Comparison of ENCODE assay signal across 25 cellular contexts in genomic region chr20:2981646-2982045, GRCh38.
"Had no signal": no experiment of that assay in that cellular context is flagged by ENCODE, and none has a peak within 500 bp of the region (broad histone marks: within the 10 kb centered on the region; RNA-seq: fewer than 3 reads in every experiment).

No MANE protein-coding gene starts in this region.

- H3K27ac ChIP-seq: colonic mucosa, epithelial cell of prostate, foreskin keratinocyte, gastroesophageal sphincter, heart left ventricle, hepatocyte, left lung, lower lobe of right lung had no signal

- H3K27me3 ChIP-seq: colonic mucosa, foreskin keratinocyte, gastroesophageal sphincter, heart left ventricle, hepatocyte, left lung had no signal

- H3K36me3 Mint-ChIP-seq: mesothelial cell of epicardium had no signal

- H3K4me3 Mint-ChIP-seq: dendritic cell treated with granulocyte-macrophage colony-stimulating factor and Interleukin-4, amounts not matched to agents 40 ng/mL and 50 ng/mL, for 4 days; effector memory CD8-positive, alpha-beta T cell; endodermal cell; mesothelial cell of epicardium; naive B cell had no signal

- H3K27ac Mint-ChIP-seq: dendritic cell treated with granulocyte-macrophage colony-stimulating factor and Interleukin-4, amounts not matched to agents 40 ng/mL and 50 ng/mL, for 4 days; endodermal cell; mesothelial cell of epicardium had no signal

- H3K4me1 ChIP-seq: colonic mucosa had no signal

- H3K4me1 Mint-ChIP-seq: mesothelial cell of epicardium had no signal

- H3K4me2 ChIP-seq: hepatocyte had no signal

- H3K9me3 ChIP-seq: colonic mucosa, gastroesophageal sphincter, heart left ventricle, left lung, lower lobe of right lung, mucosa of descending colon had no signal

- H3K27me3 Mint-ChIP-seq: dendritic cell treated with granulocyte-macrophage colony-stimulating factor and Interleukin-4, amounts not matched to agents 40 ng/mL and 50 ng/mL, for 4 days; effector memory CD8-positive, alpha-beta T cell; naive B cell had no signal

- H3K36me3 ChIP-seq: colonic mucosa, left lung had no signal

- H2AFZ ChIP-seq: hepatocyte had no signal

- ATAC-seq: effector memory CD8-positive, alpha-beta T cell; esophagus mucosa; foreskin keratinocyte; gastroesophageal sphincter; heart left ventricle; left colon; left lung; left ventricle myocardium superior; lower lobe of right lung; mucosa of descending colon had no signal

- DNase-seq: colonic mucosa; cortex of kidney; effector CD8-positive, alpha-beta T cell; effector memory CD8-positive, alpha-beta T cell; endodermal cell; foreskin keratinocyte; heart left ventricle; hypothalamus; islet precursor cell; kidney; kidney glomerular epithelial cell; left colon; left lung; left ventricle myocardium superior; lower lobe of right lung; mesenchymal stem cell; mucosa of descending colon; naive B cell had no signal

- H3K9me3 Mint-ChIP-seq: dendritic cell treated with granulocyte-macrophage colony-stimulating factor and Interleukin-4, amounts not matched to agents 40 ng/mL and 50 ng/mL, for 4 days; effector memory CD8-positive, alpha-beta T cell; endodermal cell; immature natural killer cell; mesothelial cell of epicardium; naive B cell had no signal

- H3K4me3 ChIP-seq: colonic mucosa, gastroesophageal sphincter, heart left ventricle, hepatocyte, left lung, lower lobe of right lung, mucosa of descending colon had no signal
